Comparison of ENCODE assay signal across 1 cellular context in the genomic region with DNA sequence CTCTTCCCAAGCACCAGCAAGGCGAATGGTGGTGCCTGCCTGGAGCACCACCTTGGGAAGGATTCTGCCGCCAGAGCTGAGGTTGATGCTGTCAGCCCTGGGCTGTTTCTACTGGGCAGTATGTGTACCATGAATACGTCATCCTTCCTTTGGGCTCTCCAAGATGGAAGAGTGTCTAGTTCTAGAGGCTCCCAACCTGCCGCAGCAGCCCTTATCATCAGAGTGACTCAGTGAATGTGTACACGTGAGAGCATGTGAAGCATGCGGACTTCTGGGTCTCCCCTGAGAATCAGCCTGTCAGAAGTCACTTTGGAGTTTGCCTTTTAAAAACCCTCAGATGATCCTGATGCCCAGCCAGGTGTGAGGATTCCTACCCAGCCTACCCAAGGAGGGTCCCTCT.
TF ChIP-seq lines count a peak whose summit lies in the region.

No MANE protein-coding gene starts in this region.

TF ChIP-seq in K562, 482 proteins besides CTCF, POLR2A, EP300 and RAD21:
- TF ChIP-seq PHF8 (IDR thresholded peaks at IDR 0.05; ENCODE audit: borderline replicate concordance, low read length) (no peak), TAF1 (IDR thresholded peaks at IDR 0.05; ENCODE audit: control insufficient read depth, extremely low read depth, insufficient read depth, low read length, severe bottlenecking) (no peak), ZC3H8 (IDR thresholded peaks at IDR 0.05) (no peak), NFE2 (IDR thresholded peaks at IDR 0.05; ENCODE audit: low read depth) (peak; percentile 52), ATF7 (IDR thresholded peaks at IDR 0.05) (peak; percentile 77), ZNF263 (CRISPR knock-in tag; IDR thresholded peaks at IDR 0.05; ENCODE audit: borderline replicate concordance) (peak; percentile 49; the same call in 1 of the 2 replicates), BHLHE40 (IDR thresholded peaks at IDR 0.05; ENCODE audit: low read length) (peak; percentile 89), ZNF140 (CRISPR knock-in tag; IDR thresholded peaks at IDR 0.05) (no peak), CTBP1 (IDR thresholded peaks at IDR 0.05; ENCODE audit: borderline replicate concordance) (0 out of 2 replicates have a peak, but pooled peaks have one; percentile 29), JUND (IDR thresholded peaks at IDR 0.05; ENCODE audit: borderline replicate concordance, low read depth, low read length) (peak; percentile 70; the same call in 1 of the 2 replicates), JUND (tag; IDR thresholded peaks at IDR 0.05; ENCODE audit: borderline replicate concordance, low read depth, low read length) (peak; percentile 74; the same call in 1 of the 3 replicates), FOSL1 (tag; conservative IDR thresholded peaks at IDR 0.05) (peak; percentile 86)
- TF ChIP-seq, protein P1, sequence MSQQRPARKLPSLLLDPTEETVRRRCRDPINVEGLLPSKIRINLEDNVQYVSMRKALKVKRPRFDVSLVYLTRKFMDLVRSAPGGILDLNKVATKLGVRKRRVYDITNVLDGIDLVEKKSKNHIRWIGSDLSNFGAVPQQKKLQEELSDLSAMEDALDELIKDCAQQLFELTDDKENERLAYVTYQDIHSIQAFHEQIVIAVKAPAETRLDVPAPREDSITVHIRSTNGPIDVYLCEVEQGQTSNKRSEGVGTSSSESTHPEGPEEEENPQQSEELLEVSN (IDR thresholded peaks at IDR 0.05; ENCODE audit: borderline replicate concordance in 1 of 2, extremely low read depth in 1 of 2, insufficient read depth in 1 of 2, insufficient read length in 1 of 2, low read depth in 1 of 2, low read length in 1 of 2, poor library complexity in 1 of 2, severe bottlenecking in 1 of 2): peak in 1 of 2 experiments; percentile 35
- TF ChIP-seq, protein P2, sequence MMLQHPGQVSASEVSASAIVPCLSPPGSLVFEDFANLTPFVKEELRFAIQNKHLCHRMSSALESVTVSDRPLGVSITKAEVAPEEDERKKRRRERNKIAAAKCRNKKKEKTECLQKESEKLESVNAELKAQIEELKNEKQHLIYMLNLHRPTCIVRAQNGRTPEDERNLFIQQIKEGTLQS (IDR thresholded peaks at IDR 0.05): peak; percentile 51; the same call in 1 of the 2 replicates
- TF ChIP-seq, protein P2 (CRISPR knock-in tag; conservative IDR thresholded peaks at IDR 0.05): no peak
- TF ChIP-seq, protein P3, sequence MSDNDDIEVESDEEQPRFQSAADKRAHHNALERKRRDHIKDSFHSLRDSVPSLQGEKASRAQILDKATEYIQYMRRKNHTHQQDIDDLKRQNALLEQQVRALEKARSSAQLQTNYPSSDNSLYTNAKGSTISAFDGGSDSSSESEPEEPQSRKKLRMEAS (CRISPR knock-in tag; IDR thresholded peaks at IDR 0.05): peak; percentile 73
- TF ChIP-seq, protein P4, sequence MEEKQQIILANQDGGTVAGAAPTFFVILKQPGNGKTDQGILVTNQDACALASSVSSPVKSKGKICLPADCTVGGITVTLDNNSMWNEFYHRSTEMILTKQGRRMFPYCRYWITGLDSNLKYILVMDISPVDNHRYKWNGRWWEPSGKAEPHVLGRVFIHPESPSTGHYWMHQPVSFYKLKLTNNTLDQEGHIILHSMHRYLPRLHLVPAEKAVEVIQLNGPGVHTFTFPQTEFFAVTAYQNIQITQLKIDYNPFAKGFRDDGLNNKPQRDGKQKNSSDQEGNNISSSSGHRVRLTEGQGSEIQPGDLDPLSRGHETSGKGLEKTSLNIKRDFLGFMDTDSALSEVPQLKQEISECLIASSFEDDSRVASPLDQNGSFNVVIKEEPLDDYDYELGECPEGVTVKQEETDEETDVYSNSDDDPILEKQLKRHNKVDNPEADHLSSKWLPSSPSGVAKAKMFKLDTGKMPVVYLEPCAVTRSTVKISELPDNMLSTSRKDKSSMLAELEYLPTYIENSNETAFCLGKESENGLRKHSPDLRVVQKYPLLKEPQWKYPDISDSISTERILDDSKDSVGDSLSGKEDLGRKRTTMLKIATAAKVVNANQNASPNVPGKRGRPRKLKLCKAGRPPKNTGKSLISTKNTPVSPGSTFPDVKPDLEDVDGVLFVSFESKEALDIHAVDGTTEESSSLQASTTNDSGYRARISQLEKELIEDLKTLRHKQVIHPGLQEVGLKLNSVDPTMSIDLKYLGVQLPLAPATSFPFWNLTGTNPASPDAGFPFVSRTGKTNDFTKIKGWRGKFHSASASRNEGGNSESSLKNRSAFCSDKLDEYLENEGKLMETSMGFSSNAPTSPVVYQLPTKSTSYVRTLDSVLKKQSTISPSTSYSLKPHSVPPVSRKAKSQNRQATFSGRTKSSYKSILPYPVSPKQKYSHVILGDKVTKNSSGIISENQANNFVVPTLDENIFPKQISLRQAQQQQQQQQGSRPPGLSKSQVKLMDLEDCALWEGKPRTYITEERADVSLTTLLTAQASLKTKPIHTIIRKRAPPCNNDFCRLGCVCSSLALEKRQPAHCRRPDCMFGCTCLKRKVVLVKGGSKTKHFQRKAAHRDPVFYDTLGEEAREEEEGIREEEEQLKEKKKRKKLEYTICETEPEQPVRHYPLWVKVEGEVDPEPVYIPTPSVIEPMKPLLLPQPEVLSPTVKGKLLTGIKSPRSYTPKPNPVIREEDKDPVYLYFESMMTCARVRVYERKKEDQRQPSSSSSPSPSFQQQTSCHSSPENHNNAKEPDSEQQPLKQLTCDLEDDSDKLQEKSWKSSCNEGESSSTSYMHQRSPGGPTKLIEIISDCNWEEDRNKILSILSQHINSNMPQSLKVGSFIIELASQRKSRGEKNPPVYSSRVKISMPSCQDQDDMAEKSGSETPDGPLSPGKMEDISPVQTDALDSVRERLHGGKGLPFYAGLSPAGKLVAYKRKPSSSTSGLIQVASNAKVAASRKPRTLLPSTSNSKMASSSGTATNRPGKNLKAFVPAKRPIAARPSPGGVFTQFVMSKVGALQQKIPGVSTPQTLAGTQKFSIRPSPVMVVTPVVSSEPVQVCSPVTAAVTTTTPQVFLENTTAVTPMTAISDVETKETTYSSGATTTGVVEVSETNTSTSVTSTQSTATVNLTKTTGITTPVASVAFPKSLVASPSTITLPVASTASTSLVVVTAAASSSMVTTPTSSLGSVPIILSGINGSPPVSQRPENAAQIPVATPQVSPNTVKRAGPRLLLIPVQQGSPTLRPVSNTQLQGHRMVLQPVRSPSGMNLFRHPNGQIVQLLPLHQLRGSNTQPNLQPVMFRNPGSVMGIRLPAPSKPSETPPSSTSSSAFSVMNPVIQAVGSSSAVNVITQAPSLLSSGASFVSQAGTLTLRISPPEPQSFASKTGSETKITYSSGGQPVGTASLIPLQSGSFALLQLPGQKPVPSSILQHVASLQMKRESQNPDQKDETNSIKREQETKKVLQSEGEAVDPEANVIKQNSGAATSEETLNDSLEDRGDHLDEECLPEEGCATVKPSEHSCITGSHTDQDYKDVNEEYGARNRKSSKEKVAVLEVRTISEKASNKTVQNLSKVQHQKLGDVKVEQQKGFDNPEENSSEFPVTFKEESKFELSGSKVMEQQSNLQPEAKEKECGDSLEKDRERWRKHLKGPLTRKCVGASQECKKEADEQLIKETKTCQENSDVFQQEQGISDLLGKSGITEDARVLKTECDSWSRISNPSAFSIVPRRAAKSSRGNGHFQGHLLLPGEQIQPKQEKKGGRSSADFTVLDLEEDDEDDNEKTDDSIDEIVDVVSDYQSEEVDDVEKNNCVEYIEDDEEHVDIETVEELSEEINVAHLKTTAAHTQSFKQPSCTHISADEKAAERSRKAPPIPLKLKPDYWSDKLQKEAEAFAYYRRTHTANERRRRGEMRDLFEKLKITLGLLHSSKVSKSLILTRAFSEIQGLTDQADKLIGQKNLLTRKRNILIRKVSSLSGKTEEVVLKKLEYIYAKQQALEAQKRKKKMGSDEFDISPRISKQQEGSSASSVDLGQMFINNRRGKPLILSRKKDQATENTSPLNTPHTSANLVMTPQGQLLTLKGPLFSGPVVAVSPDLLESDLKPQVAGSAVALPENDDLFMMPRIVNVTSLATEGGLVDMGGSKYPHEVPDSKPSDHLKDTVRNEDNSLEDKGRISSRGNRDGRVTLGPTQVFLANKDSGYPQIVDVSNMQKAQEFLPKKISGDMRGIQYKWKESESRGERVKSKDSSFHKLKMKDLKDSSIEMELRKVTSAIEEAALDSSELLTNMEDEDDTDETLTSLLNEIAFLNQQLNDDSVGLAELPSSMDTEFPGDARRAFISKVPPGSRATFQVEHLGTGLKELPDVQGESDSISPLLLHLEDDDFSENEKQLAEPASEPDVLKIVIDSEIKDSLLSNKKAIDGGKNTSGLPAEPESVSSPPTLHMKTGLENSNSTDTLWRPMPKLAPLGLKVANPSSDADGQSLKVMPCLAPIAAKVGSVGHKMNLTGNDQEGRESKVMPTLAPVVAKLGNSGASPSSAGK (IDR thresholded peaks at IDR 0.05): 0 out of 2 replicates have a peak, but pooled peaks have one; percentile 19
